19 cellular contexts compared by ENCODE assay signal in genomic region chr7:101114492-101114891, GRCh38. TPM values are rescaled to one million over a fixed set of nuclear protein-coding genes. Genes with fewer than 3 reads are reported as not detected.
DNase-seq lines count a peak whose midpoint lies in the region; ATAC-seq and TF ChIP-seq lines count a peak whose summit lies in the region.
"Had no signal": no experiment of that assay in that cellular context is flagged by ENCODE, and none has a peak within 500 bp of the region (broad histone marks: within the 10 kb centered on the region; RNA-seq: fewer than 3 reads in every experiment).

No MANE protein-coding gene starts in this region.

- H3K4me1 ChIP-seq in skeletal muscle satellite cell (ENCODE audit: control insufficient read depth, insufficient read depth, low read length) (peaks cover 68% of the 10 kb centered on the region), spleen (peaks cover 0 to 18% (median 3%) of the 10 kb centered on the region in 6 donors)
- H3K4me1 ChIP-seq: BE2C, right lobe of liver had no signal

- WGBS in spleen, 5 donors: 69 to 77% (median 76%) methylated on average over 7 to 8 of the region's 8 CpGs

- H3K27me3 ChIP-seq in skeletal muscle satellite cell (ENCODE audit: control insufficient read depth, insufficient read depth, low read length): no peaks in the 10 kb centered on the region
- peaks cover 0 to 3% (median 0%) of the 10 kb centered on the region in 7 donors for H3K27me3 ChIP-seq in spleen (replicated peaks in 1 of 7)
- H3K27me3 ChIP-seq: BE2C, right lobe of liver had no signal

- peak; percentile 48 for DNase-seq in GM03348 (ENCODE audit: low spot score)
- no peak for DNase-seq in RWPE1 (ENCODE audit: low spot score)
- DNase-seq in epithelial cell of prostate (ENCODE audit: low read depth, low spot score): no peak
- DNase-seq in GM19240 (ENCODE audit: insufficient read length, low spot score): no peak
- no peak for DNase-seq in stimulated activated CD8-positive, alpha-beta memory T cell treated with anti-CD3 and anti-CD28 coated beads, Interleukin-4, amount 100 ng/mL, for 48 hours
- DNase-seq in spleen: no peak
- DNase-seq: activated B cell treated with CpG ODN at 0.5 μM for 24 hours; activated CD8-positive, alpha-beta memory T cell treated with anti-CD3 and anti-CD28 coated beads for 24 hours; activated naive CD8-positive, alpha-beta T cell treated with anti-CD3 and anti-CD28 coated beads, Interleukin-2, amount 10 ng/mL, durations not matched to agents 7 days and 5 days; BE2C; DMS 273 treated with DMSO at 0.1 percent for 48 hours; effector CD4-positive, alpha-beta T cell; Kasumi-1; left colon; NCI-H1417 treated with DMSO at 0.1 percent for 48 hours; right lobe of liver; substantia nigra had no signal

- H3K4me2 ChIP-seq in skeletal muscle satellite cell (ENCODE audit: low read length): peak overlapping the region; percentile 62

- CTCF ChIA-PET in RWPE1 (lab: Yijun Ruan, JAX): no interaction called here

- no peaks in the 10 kb centered on the region for H3K9me3 ChIP-seq in skeletal muscle satellite cell (replicated peaks; ENCODE audit: low read length)
- H3K9me3 ChIP-seq in spleen: no peaks in the 10 kb centered on the region
- H3K9me3 ChIP-seq: BE2C, right lobe of liver had no signal

- POLR2A ChIA-PET in RWPE1 (lab: Yijun Ruan, JAX; ENCODE audit: low non-redundant PET): interaction anchor here (0.6 kb wide), 1 partner anchor 21 kb away, joined by 3 read pairs; no protein-coding TSS in a partner anchor

- intact Hi-C loops in spleen (cut with DNase I; ENCODE audit: low total_unique reads): no loop called here

- H3K27ac ChIP-seq in RWPE1 (peak overlapping the region; percentile 58), epithelial cell of prostate (peak overlapping the region; percentile 40), spleen (peak overlapping the region in 2 of 8 donors; percentile 26 to 45)
- H3K27ac ChIP-seq: right lobe of liver had no signal

- no peak for TF ChIP-seq POLR2A in spleen (IDR thresholded peaks at IDR 0.05)

- H3K4me3 ChIP-seq in skeletal muscle satellite cell (ENCODE audit: low read length) (peak overlapping the region; percentile 44), spleen (no peak overlapping the region)
- H3K4me3 ChIP-seq: right lobe of liver had no signal

- no peak for ATAC-seq in GM18520 (IDR thresholded peaks at IDR 0.05; ENCODE audit: unreplicated experiment)
- ATAC-seq: left colon, right lobe of liver had no signal

- peak overlapping the region; percentile 83 for H3K9ac ChIP-seq in skeletal muscle satellite cell (ENCODE audit: low read depth, low read length)

- TF ChIP-seq CTCF in RWPE1 (conservative IDR thresholded peaks at IDR 0.05; ENCODE audit: low read depth) (no peak), spleen (IDR thresholded peaks at IDR 0.05 in 8 of 11, conservative IDR thresholded peaks at IDR 0.05 in 3 of 11) (no peak)

- H3K36me3 ChIP-seq in skeletal muscle satellite cell (ENCODE audit: insufficient read depth, low read length) (no peaks in the 10 kb centered on the region), spleen (no peaks in the 10 kb centered on the region)
- H3K36me3 ChIP-seq: BE2C, right lobe of liver had no signal

RNA-seq across cellular contexts. Expression of gene SERPINE1, which starts 12.4 kb away (rescaled TPM):
- 1,333 and 2,370 TPM in 2 replicates for total RNA-seq in skeletal muscle satellite cell (2012; rRNA removed)
- total RNA-seq in spleen: 10 to 100 TPM in 3 of 7 donors, 1 to 10 TPM in 4; 2.3 to 46.4 (median 8.0) TPM
- 1 to 10 TPM; 2.2 to 4.6 (median 2.6) TPM for polyA plus RNA-seq in spleen
- total RNA-seq: activated B cell treated with CpG ODN at 0.5 μM for 24 hours had no signal

RNA-seq across cellular contexts. Expression of gene TRIM56, which starts 29.2 kb away (rescaled TPM):
- total RNA-seq in skeletal muscle satellite cell (2012; rRNA removed): 8.3 and 8.4 TPM in 2 replicates
- 10 to 100 TPM; 34.9 to 82.2 (median 52.2) TPM for total RNA-seq in spleen
- 10 to 100 TPM in 1 of 3 donors, 1 to 10 TPM in 2; 5.0 to 16.0 (median 6.3) TPM for polyA plus RNA-seq in spleen

RNA-seq across cellular contexts. Expression of gene AP1S1, which starts 39.8 kb away (rescaled TPM):
- total RNA-seq in skeletal muscle satellite cell (2012; rRNA removed): 160 and 168 TPM in 2 replicates
- total RNA-seq in spleen: 10 to 100 TPM; 20.8 to 49.5 (median 30.4) TPM
- polyA plus RNA-seq in spleen: 10 to 100 TPM; 15.4 to 45.0 (median 31.8) TPM

RNA-seq across cellular contexts. Expression of gene VGF, which starts 50.9 kb away (rescaled TPM):
- 0.22 and 2.8 TPM in 2 replicates for total RNA-seq in skeletal muscle satellite cell (2012; rRNA removed)
- total RNA-seq in spleen: under 1 TPM in 2 of 7 donors, not detected in 5; 0.19 to 0.21 TPM
- under 1 TPM in 2 of 3 donors, not detected in 1; 0.06 to 0.09 TPM for polyA plus RNA-seq in spleen
- total RNA-seq: right lobe of liver had no signal
